In the genomic region with DNA sequence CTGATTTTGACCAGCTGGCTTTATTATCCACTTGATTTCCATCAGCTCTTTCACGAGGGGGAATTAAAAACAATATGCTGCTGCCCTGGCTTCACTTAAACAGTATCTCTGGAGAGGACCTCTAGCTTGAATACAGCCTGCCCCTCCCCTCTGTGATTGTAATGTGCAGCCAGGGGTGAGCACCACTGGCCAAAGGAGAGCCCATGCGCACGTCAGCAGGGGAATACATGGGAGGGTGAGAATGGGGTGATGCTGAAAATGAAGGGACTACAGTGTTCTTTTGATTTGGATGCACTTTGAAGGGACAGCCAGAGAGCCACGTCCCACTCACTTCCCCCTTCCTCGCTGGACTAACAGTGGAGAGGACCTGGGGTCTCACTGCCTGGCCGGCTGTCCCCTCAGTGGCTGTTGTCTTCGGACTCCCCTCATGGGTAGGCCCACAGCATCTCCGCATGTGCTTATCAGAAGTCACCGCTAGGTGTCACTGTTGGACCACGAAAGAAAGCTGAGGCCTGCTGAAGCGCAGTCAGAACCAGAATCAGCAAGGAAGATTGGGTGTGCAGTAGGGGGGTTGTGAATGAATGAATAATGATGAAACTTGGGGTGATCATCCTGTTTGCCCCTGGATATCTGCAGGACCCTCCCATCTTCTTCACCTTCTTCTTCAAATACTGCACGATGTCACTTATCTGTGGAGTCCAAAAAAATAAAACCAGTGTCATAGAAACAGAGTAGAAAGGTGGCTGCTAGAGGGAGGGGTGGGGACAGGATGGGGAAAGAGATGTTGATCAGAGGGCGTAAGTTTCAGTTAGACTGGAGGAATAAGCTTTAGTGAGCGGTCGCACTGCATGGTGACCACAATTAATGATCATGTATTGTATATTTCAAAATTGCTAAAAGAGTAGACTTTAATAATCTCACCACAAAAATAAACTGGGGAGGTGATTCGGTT, we compare ENCODE assay signal across 8 cellular contexts. TPM values are rescaled to one million over a fixed set of nuclear protein-coding genes. Genes with fewer than 3 reads are reported as not detected.
A peak's percentile ranks its signal among the peaks of the same experiment; 100 is the strongest.
DNase-seq lines count a peak whose midpoint lies in the region; ATAC-seq, FAIRE-seq and TF ChIP-seq lines count a peak whose summit lies in the region.

No MANE protein-coding gene starts in this region.

- H3K27ac ChIP-seq in A549: peak overlapping the region; percentile 58 to 80
- no peak overlapping the region for H3K27ac ChIP-seq in lower lobe of right lung

- CTCF ChIA-PET in A549 (lab: Yijun Ruan, JAX): interaction anchor here (0.6 to 6.9 kb wide), 97 partner anchors 8 to 1534 kb away, joined by 3 to 95 read pairs (median 4); a partner anchor contains a TSS

- TF ChIP-seq RAD21 in A549 (conservative IDR thresholded peaks at IDR 0.05 in 1 of 2, IDR thresholded peaks at IDR 0.05 in 1 of 2): peak; percentile 89 to 90

- no peaks in the 10 kb centered on the region for H3K27me3 ChIP-seq in lower lobe of right lung (ENCODE audit: low read depth)

- H3K4me3 ChIP-seq in A549: 0 out of 3 replicates have a peak overlapping the region, but pooled peaks have one; percentile 15
- no peak overlapping the region for H3K4me3 ChIP-seq in lower lobe of right lung

- H3K4me1 ChIP-seq in A549 (peaks cover 14% of the 10 kb centered on the region), lower lobe of right lung (no peaks in the 10 kb centered on the region)

- ATAC-seq in A549: peak; percentile 93 to 97
- ATAC-seq in HG03039 (IDR thresholded peaks at IDR 0.05; ENCODE audit: unreplicated experiment): peak; percentile 78
- ATAC-seq in lower lobe of right lung: peak; percentile 91 to 94

- intact Hi-C loops in lower lobe of right lung (cut with DNase I): no loop called here

- peak; percentile 70 to 77 for DNase-seq in A549 (ENCODE audit: low read depth in 1 of 2, low spot score in 1 of 2)
- DNase-seq in GM18507 (ENCODE audit: extremely low spot score, insufficient read length, low read depth): no peak
- peak; percentile 7 for DNase-seq in NCI-H345 treated with DMSO at 0.1 percent for 48 hours (lab: John Stamatoyannopoulos, UW; ENCODE audit: unreplicated experiment)
- DNase-seq in activated CD4-positive, alpha-beta T cell treated with anti-CD3 and anti-CD28 coated beads, Interleukin-2, amount 50 U/mL, for 1 hour: peak; percentile 64
- peak; percentile 67 for DNase-seq in dedifferentiated amniotic fluid mesenchymal stem cell (ENCODE audit: extremely low spot score)
- peak; percentile 59 for DNase-seq in lower lobe of right lung
- peak; percentile 54 for DNase-seq in stimulated activated CD8-positive, alpha-beta memory T cell treated with anti-CD3 and anti-CD28 coated beads, Interleukin-12 subunit alpha, Interleukin-12 subunit beta, amount 100 ng/mL, for 1 hour (ENCODE audit: low read depth)

- H3K36me3 ChIP-seq in lower lobe of right lung: no peaks in the 10 kb centered on the region

- WGBS in A549 (ENCODE audit: missing lambda C conversion rate): 26% methylated on average over 12 of the region's 16 CpGs

- peak overlapping the region; percentile 71 for H3K4me2 ChIP-seq in A549

- POLR2A ChIA-PET in A549 (lab: Yijun Ruan, JAX): interaction anchor here (1.0 to 1.6 kb wide), 2 partner anchors 431 to 447 kb away, joined by 3 to 7 read pairs; a partner anchor contains a TSS

- TF ChIP-seq CTCF in A549 (IDR thresholded peaks at IDR 0.05) (peak; percentile 78), lower lobe of right lung (IDR thresholded peaks at IDR 0.05) (peak; percentile 70)

- no peak for TF ChIP-seq POLR2A in A549 (IDR thresholded peaks at IDR 0.05; ENCODE audit: low read length)

- H3K9me3 ChIP-seq in A549 (no peaks in the 10 kb centered on the region), lower lobe of right lung (no peaks in the 10 kb centered on the region)

- FAIRE-seq in A549 (lab: Jason Lieb, UNC): peak; percentile 49
- FAIRE-seq in GM18507 (lab: Jason Lieb, UNC): peak; percentile 72

- no peak for TF ChIP-seq EP300 in A549 (IDR thresholded peaks at IDR 0.05)

TF ChIP-seq in A549, 52 proteins besides CTCF, POLR2A, EP300 and RAD21:
- TF ChIP-seq, protein P1, sequence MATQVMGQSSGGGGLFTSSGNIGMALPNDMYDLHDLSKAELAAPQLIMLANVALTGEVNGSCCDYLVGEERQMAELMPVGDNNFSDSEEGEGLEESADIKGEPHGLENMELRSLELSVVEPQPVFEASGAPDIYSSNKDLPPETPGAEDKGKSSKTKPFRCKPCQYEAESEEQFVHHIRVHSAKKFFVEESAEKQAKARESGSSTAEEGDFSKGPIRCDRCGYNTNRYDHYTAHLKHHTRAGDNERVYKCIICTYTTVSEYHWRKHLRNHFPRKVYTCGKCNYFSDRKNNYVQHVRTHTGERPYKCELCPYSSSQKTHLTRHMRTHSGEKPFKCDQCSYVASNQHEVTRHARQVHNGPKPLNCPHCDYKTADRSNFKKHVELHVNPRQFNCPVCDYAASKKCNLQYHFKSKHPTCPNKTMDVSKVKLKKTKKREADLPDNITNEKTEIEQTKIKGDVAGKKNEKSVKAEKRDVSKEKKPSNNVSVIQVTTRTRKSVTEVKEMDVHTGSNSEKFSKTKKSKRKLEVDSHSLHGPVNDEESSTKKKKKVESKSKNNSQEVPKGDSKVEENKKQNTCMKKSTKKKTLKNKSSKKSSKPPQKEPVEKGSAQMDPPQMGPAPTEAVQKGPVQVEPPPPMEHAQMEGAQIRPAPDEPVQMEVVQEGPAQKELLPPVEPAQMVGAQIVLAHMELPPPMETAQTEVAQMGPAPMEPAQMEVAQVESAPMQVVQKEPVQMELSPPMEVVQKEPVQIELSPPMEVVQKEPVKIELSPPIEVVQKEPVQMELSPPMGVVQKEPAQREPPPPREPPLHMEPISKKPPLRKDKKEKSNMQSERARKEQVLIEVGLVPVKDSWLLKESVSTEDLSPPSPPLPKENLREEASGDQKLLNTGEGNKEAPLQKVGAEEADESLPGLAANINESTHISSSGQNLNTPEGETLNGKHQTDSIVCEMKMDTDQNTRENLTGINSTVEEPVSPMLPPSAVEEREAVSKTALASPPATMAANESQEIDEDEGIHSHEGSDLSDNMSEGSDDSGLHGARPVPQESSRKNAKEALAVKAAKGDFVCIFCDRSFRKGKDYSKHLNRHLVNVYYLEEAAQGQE (IDR thresholded peaks at IDR 0.05): no peak
- TF ChIP-seq MYC (IDR thresholded peaks at IDR 0.05; ENCODE audit: borderline replicate concordance, low read length) (0 out of 2 replicates have a peak, but pooled peaks have one; percentile 29), RARB (CRISPR knock-in tag; IDR thresholded peaks at IDR 0.05) (no peak), CEBPB (IDR thresholded peaks at IDR 0.05) (no peak), SMC3 (IDR thresholded peaks at IDR 0.05) (peak; percentile 79), EHMT2 (IDR thresholded peaks at IDR 0.05; ENCODE audit: low read depth) (no peak), ZNF302 (CRISPR knock-in tag; IDR thresholded peaks at IDR 0.05) (no peak), MAZ (IDR thresholded peaks at IDR 0.05; ENCODE audit: borderline replicate concordance, low read depth, low read length) (no peak), RCOR1 (IDR thresholded peaks at IDR 0.05; ENCODE audit: low read depth, low read length) (no peak), PHF8 (IDR thresholded peaks at IDR 0.05; ENCODE audit: borderline replicate concordance, low read depth) (no peak), CBX8 (IDR thresholded peaks at IDR 0.05) (no peak), ZSCAN20 (CRISPR knock-in tag; IDR thresholded peaks at IDR 0.05) (no peak)
- TF ChIP-seq, protein P2, sequence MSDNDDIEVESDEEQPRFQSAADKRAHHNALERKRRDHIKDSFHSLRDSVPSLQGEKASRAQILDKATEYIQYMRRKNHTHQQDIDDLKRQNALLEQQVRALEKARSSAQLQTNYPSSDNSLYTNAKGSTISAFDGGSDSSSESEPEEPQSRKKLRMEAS (IDR thresholded peaks at IDR 0.05): peak; percentile 31; the same call in 1 of the 2 replicates
- TF ChIP-seq, protein P3, sequence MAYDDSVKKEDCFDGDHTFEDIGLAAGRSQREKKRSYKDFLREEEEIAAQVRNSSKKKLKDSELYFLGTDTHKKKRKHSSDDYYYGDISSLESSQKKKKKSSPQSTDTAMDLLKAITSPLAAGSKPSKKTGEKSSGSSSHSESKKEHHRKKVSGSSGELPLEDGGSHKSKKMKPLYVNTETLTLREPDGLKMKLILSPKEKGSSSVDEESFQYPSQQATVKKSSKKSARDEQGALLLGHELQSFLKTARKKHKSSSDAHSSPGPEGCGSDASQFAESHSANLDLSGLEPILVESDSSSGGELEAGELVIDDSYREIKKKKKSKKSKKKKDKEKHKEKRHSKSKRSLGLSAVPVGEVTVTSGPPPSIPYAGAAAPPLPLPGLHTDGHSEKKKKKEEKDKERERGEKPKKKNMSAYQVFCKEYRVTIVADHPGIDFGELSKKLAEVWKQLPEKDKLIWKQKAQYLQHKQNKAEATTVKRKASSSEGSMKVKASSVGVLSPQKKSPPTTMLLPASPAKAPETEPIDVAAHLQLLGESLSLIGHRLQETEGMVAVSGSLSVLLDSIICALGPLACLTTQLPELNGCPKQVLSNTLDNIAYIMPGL (CRISPR knock-in tag; IDR thresholded peaks at IDR 0.05; ENCODE audit: borderline replicate concordance): no peak
- TF ChIP-seq, protein P4, sequence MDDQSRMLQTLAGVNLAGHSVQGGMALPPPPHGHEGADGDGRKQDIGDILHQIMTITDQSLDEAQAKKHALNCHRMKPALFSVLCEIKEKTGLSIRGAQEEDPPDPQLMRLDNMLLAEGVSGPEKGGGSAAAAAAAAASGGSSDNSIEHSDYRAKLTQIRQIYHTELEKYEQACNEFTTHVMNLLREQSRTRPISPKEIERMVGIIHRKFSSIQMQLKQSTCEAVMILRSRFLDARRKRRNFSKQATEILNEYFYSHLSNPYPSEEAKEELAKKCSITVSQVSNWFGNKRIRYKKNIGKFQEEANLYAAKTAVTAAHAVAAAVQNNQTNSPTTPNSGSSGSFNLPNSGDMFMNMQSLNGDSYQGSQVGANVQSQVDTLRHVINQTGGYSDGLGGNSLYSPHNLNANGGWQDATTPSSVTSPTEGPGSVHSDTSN (IDR thresholded peaks at IDR 0.05): no peak
- TF ChIP-seq, protein P5, sequence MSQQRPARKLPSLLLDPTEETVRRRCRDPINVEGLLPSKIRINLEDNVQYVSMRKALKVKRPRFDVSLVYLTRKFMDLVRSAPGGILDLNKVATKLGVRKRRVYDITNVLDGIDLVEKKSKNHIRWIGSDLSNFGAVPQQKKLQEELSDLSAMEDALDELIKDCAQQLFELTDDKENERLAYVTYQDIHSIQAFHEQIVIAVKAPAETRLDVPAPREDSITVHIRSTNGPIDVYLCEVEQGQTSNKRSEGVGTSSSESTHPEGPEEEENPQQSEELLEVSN (IDR thresholded peaks at IDR 0.05; ENCODE audit: borderline replicate concordance, low read depth): no peak
TF ChIP-seq in A549: peak in this region for 3.

RNA-seq across cellular contexts. Expression of a gene that starts 32.8 kb away (rescaled TPM):
- 4.4 and 4.7 TPM in 2 replicates for polyA plus RNA-seq in A549 (2011; rRNA removed)
- polyA plus RNA-seq in A549 (2012; cell fraction: cytosol; rRNA removed): 3.0 and 3.3 TPM in 2 replicates
- polyA plus RNA-seq in A549 (2012; cell fraction: nucleus; rRNA removed): 3.0 and 3.6 TPM in 2 replicates
- polyA plus RNA-seq in A549 (2017; fragmentation: RNase III; extraction: RNeasy Plus Mini Kit Qiagen cat#74134 plus additional on column Dnase treatment): 2.7 to 2.9 TPM (median 2.8 TPM) in 3 replicates
- polyA minus RNA-seq in A549 (2011; rRNA and poly(A)+ RNA removed): 8.1 and 10.7 TPM in 2 replicates
- 13.8 TPM for total RNA-seq in lower lobe of right lung
